Comparison of ENCODE assay signal across 10 cellular contexts in genomic region chr17:49290690-49291326, GRCh38.
DNase-seq lines count a peak whose midpoint lies in the region; ATAC-seq and TF ChIP-seq lines count a peak whose summit lies in the region.
"Had no signal": no experiment of that assay in that cellular context is flagged by ENCODE, and none has a peak within 500 bp of the region (broad histone marks: within the 10 kb centered on the region; RNA-seq: fewer than 3 reads in every experiment).

No MANE protein-coding gene starts in this region.

- no peak for ATAC-seq in GM18498 (IDR thresholded peaks at IDR 0.05; ENCODE audit: unreplicated experiment)
- ATAC-seq: T-cell had no signal

- H3K4me1 Mint-ChIP-seq in CD14-positive monocyte: peaks cover 2% of the 10 kb centered on the region
- H3K4me1 Mint-ChIP-seq: naive B cell had no signal

- intact Hi-C loops in CD14-positive monocyte (cut with micrococcal nuclease): loop anchor here in 1 of 2 donors (1.0 to 5.0 kb wide), 2 partner anchors 64 to 111 kb away; no protein-coding TSS in a partner anchor

- no peaks in the 10 kb centered on the region for H3K4me1 ChIP-seq in SJCRH30

- H3K27ac Mint-ChIP-seq in CD14-positive monocyte: no peak overlapping the region
- H3K27ac Mint-ChIP-seq: T-cell had no signal

- H3K27ac ChIP-seq in SJCRH30: no peak overlapping the region

- H3K27me3 ChIP-seq in SJCRH30: no peaks in the 10 kb centered on the region

- H3K27me3 Mint-ChIP-seq in CD14-positive monocyte (ENCODE audit: low read depth in 3 of 3): peaks cover 0 to 1% (median 0%) of the 10 kb centered on the region in 3 donors
- H3K27me3 Mint-ChIP-seq: naive B cell, T-cell had no signal

- peak; percentile 74 for TF ChIP-seq CTCF in CD14-positive monocyte (IDR thresholded peaks at IDR 0.05)
- peak; percentile 45; the same call in 1 of the 2 replicates for TF ChIP-seq CTCF in GM12874 (IDR thresholded peaks at IDR 0.05; ENCODE audit: insufficient read depth, low read depth, low read length)

- no peak overlapping the region for H3K4me3 ChIP-seq in SJCRH30

- H3K9me3 ChIP-seq in SJCRH30 (replicated peaks): no peaks in the 10 kb centered on the region

- H3K36me3 Mint-ChIP-seq in CD14-positive monocyte: peaks cover 27 to 39% of the 10 kb centered on the region in 2 donors
- H3K36me3 Mint-ChIP-seq: naive B cell had no signal

- no peaks in the 10 kb centered on the region for H3K36me3 ChIP-seq in SJCRH30

- no peak for DNase-seq in CD14-positive monocyte (ENCODE audit: low spot score)
- DNase-seq in SJCRH30: peak; percentile 10 to 51
- peak; percentile 56 for DNase-seq in epidermal melanocyte (ENCODE audit: insufficient read length, low spot score)
- DNase-seq in non-pigmented ciliary epithelial cell (ENCODE audit: low read depth): peak; percentile 6
- no peak for DNase-seq in COLO668 (lab: John Stamatoyannopoulos, UW; ENCODE audit: unreplicated experiment)
- DNase-seq in activated naive CD4-positive, alpha-beta T cell treated with Interleukin-2 at 50 U/mL for 16 hours: no peak
- DNase-seq: naive B cell had no signal

- H3K4me3 Mint-ChIP-seq in CD14-positive monocyte: no peak overlapping the region
- H3K4me3 Mint-ChIP-seq: naive B cell, T-cell had no signal

- no peaks in the 10 kb centered on the region for H3K9me3 Mint-ChIP-seq in CD14-positive monocyte
- H3K9me3 Mint-ChIP-seq: naive B cell, T-cell had no signal

Comparison
In these comparisons a context has a peak if more than half of its experiments do, and no peak if none do; other contexts are left out.
1. DNase-seq: peak in SJCRH30 (2 of 2), epidermal melanocyte (single experiment) and non-pigmented ciliary epithelial cell (single experiment); none in CD14-positive monocyte (single experiment), COLO668 (single experiment) and activated naive CD4-positive, alpha-beta T cell treated with Interleukin-2 at 50 U/mL for 16 hours (single experiment).